Comparison of ENCODE assay signal across 8 cellular contexts in genomic region chr10:90960355-90960814, GRCh38. TPM values are rescaled to one million over a fixed set of nuclear protein-coding genes. Genes with fewer than 3 reads are reported as not detected.
DNase-seq lines count a peak whose midpoint lies in the region; ATAC-seq and TF ChIP-seq lines count a peak whose summit lies in the region.

No MANE protein-coding gene starts in this region.

- TF ChIP-seq CTCF in CD8-positive, alpha-beta T cell (IDR thresholded peaks at IDR 0.05): no peak

- ATAC-seq in activated T-cell treated with anti-CD3 and anti-CD28 coated beads, Interleukin-2, amount 50 U/mL, for 72 hours (replicated peaks in 1 of 2): peak; percentile 75 to 84
- ATAC-seq in HG03378 (IDR thresholded peaks at IDR 0.05; ENCODE audit: unreplicated experiment): peak; percentile 92
- peak; percentile 55 to 78 for ATAC-seq in stimulated activated naive B cell treated with anti-CD40 and anti-IgM and Interleukin-4, amounts not matched to agents 10 μg/mL and 1 μg/mL and 100 μg/mL, for 72 hours (replicated peaks)
- no peak for ATAC-seq in CD8-positive, alpha-beta T cell

- H3K27me3 ChIP-seq in HAP-1 (ENCODE audit: low read depth): no peaks in the 10 kb centered on the region
- H3K27me3 ChIP-seq in CD8-positive, alpha-beta T cell (ENCODE audit: insufficient read depth, low read length): no peaks in the 10 kb centered on the region

- H3K27me3 Mint-ChIP-seq in activated T-cell treated with anti-CD3 and anti-CD28 coated beads, Interleukin-2, amount 50 U/mL, for 72 hours (ENCODE audit: low read depth): no peaks in the 10 kb centered on the region
- no peaks in the 10 kb centered on the region for H3K27me3 Mint-ChIP-seq in stimulated activated naive B cell treated with anti-CD40 and anti-IgM and Interleukin-4, amounts not matched to agents 10 μg/mL and 1 μg/mL and 100 μg/mL, for 72 hours
- H3K27me3 Mint-ChIP-seq in activated CD4-positive, alpha-beta T cell treated with anti-CD3 and anti-CD28 coated beads, Interleukin-2, amount 10 ng/mL, durations not matched to agents 7 days and 5 days: no peaks in the 10 kb centered on the region
- H3K27me3 Mint-ChIP-seq in CD8-positive, alpha-beta T cell (ENCODE audit: low read depth): no peaks in the 10 kb centered on the region

- intact Hi-C loops in CD8-positive, alpha-beta T cell (cut with DNase I, micrococcal nuclease): no loop called here

- no peaks in the 10 kb centered on the region; the same call in 1 of the 2 replicates for H3K9me3 ChIP-seq in HAP-1
- no peaks in the 10 kb centered on the region for H3K9me3 ChIP-seq in CD8-positive, alpha-beta T cell (ENCODE audit: low read length)

- H3K27ac Mint-ChIP-seq in activated T-cell treated with anti-CD3 and anti-CD28 coated beads, Interleukin-2, amount 50 U/mL, for 72 hours: no peak overlapping the region
- H3K27ac Mint-ChIP-seq in stimulated activated naive B cell treated with anti-CD40 and anti-IgM and Interleukin-4, amounts not matched to agents 10 μg/mL and 1 μg/mL and 100 μg/mL, for 72 hours: no peak overlapping the region
- H3K27ac Mint-ChIP-seq in activated CD4-positive, alpha-beta T cell treated with anti-CD3 and anti-CD28 coated beads, Interleukin-2, amount 10 ng/mL, durations not matched to agents 7 days and 5 days: no peak overlapping the region
- H3K27ac Mint-ChIP-seq in CD8-positive, alpha-beta T cell: no peak overlapping the region

- no peaks in the 10 kb centered on the region for H3K36me3 Mint-ChIP-seq in activated T-cell treated with anti-CD3 and anti-CD28 coated beads, Interleukin-2, amount 50 U/mL, for 72 hours (ENCODE audit: insufficient read depth in 2 of 2)
- H3K36me3 Mint-ChIP-seq in stimulated activated naive B cell treated with anti-CD40 and anti-IgM and Interleukin-4, amounts not matched to agents 10 μg/mL and 1 μg/mL and 100 μg/mL, for 72 hours: no peaks in the 10 kb centered on the region
- H3K36me3 Mint-ChIP-seq in activated CD4-positive, alpha-beta T cell treated with anti-CD3 and anti-CD28 coated beads, Interleukin-2, amount 10 ng/mL, durations not matched to agents 7 days and 5 days (ENCODE audit: low read depth): no peaks in the 10 kb centered on the region
- H3K36me3 Mint-ChIP-seq in CD8-positive, alpha-beta T cell: no peaks in the 10 kb centered on the region

- CTCF ChIA-PET in activated CD4-positive, alpha-beta T cell treated with anti-CD3 and anti-CD28 coated beads, Interleukin-2, amount 10 ng/mL, durations not matched to agents 7 days and 5 days (lab: Charles Lee): interaction anchor here (0.7 to 1.2 kb wide), 4 partner anchors 8 to 1161 kb away, joined by 3 to 4 read pairs (median 4); no protein-coding TSS in a partner anchor
- CTCF ChIA-PET in CD8-positive, alpha-beta T cell (lab: Charles Lee): no interaction called here

- POLR2A ChIA-PET in activated CD4-positive, alpha-beta T cell treated with anti-CD3 and anti-CD28 coated beads, Interleukin-2, amount 10 ng/mL, durations not matched to agents 7 days and 5 days (lab: Charles Lee): no interaction called here
- POLR2A ChIA-PET in CD8-positive, alpha-beta T cell (lab: Charles Lee): no interaction called here

- H3K4me3 ChIP-seq in HAP-1: no peak overlapping the region
- H3K4me3 ChIP-seq in CD8-positive, alpha-beta T cell (ENCODE audit: low read depth, low read length): no peak overlapping the region

- no peaks in the 10 kb centered on the region for H3K4me1 ChIP-seq in HAP-1
- H3K4me1 ChIP-seq in CD8-positive, alpha-beta T cell (ENCODE audit: insufficient read depth, low read length): no peaks in the 10 kb centered on the region

- H3K4me3 Mint-ChIP-seq in activated T-cell treated with anti-CD3 and anti-CD28 coated beads, Interleukin-2, amount 50 U/mL, for 72 hours: no peak overlapping the region
- H3K4me3 Mint-ChIP-seq in stimulated activated naive B cell treated with anti-CD40 and anti-IgM and Interleukin-4, amounts not matched to agents 10 μg/mL and 1 μg/mL and 100 μg/mL, for 72 hours: no peak overlapping the region
- no peak overlapping the region for H3K4me3 Mint-ChIP-seq in activated CD4-positive, alpha-beta T cell treated with anti-CD3 and anti-CD28 coated beads, Interleukin-2, amount 10 ng/mL, durations not matched to agents 7 days and 5 days
- no peak overlapping the region for H3K4me3 Mint-ChIP-seq in CD8-positive, alpha-beta T cell

- H3K36me3 ChIP-seq in HAP-1 (replicated peaks): no peaks in the 10 kb centered on the region
- no peaks in the 10 kb centered on the region for H3K36me3 ChIP-seq in CD8-positive, alpha-beta T cell (ENCODE audit: insufficient read depth, low read length)

- in situ Hi-C loops in HAP-1 (cut with MboI; ENCODE audit: low sequenced_read_pairs): no loop called here

- DNase-seq in activated T-cell treated with anti-CD3 and anti-CD28 coated beads, Interleukin-2, amount 50 U/mL, for 72 hours: peak in 1 of 2 donors; percentile 2
- no peak for DNase-seq in activated T-cell treated with anti-CD3 and anti-CD28 coated beads, Interleukin-2, amount 50 U/mL, for 48 hours
- DNase-seq in dermis blood vessel endothelial cell (peak; percentile 65), HAP-1 (ENCODE audit: low spot score in 2 of 2) (no peak)
- DNase-seq in stimulated activated naive B cell treated with anti-CD40 and anti-IgM and Interleukin-4, amounts not matched to agents 10 μg/mL and 1 μg/mL and 100 μg/mL, for 72 hours: no peak
- DNase-seq in activated CD4-positive, alpha-beta T cell treated with anti-CD3 and anti-CD28 coated beads, Interleukin-2, amount 10 ng/mL, durations not matched to agents 7 days and 5 days: no peak
- no peak for DNase-seq in CD8-positive, alpha-beta T cell

- H3K9me3 Mint-ChIP-seq in activated T-cell treated with anti-CD3 and anti-CD28 coated beads, Interleukin-2, amount 50 U/mL, for 72 hours: no peaks in the 10 kb centered on the region
- H3K9me3 Mint-ChIP-seq in stimulated activated naive B cell treated with anti-CD40 and anti-IgM and Interleukin-4, amounts not matched to agents 10 μg/mL and 1 μg/mL and 100 μg/mL, for 72 hours: peaks cover 0 to 4% of the 10 kb centered on the region in 2 donors
- no peaks in the 10 kb centered on the region for H3K9me3 Mint-ChIP-seq in activated CD4-positive, alpha-beta T cell treated with anti-CD3 and anti-CD28 coated beads, Interleukin-2, amount 10 ng/mL, durations not matched to agents 7 days and 5 days
- H3K9me3 Mint-ChIP-seq in CD8-positive, alpha-beta T cell: no peaks in the 10 kb centered on the region

- no peaks in the 10 kb centered on the region for H3K4me1 Mint-ChIP-seq in activated T-cell treated with anti-CD3 and anti-CD28 coated beads, Interleukin-2, amount 50 U/mL, for 72 hours (ENCODE audit: low read depth)
- peaks cover 17 to 18% of the 10 kb centered on the region in 2 donors for H3K4me1 Mint-ChIP-seq in stimulated activated naive B cell treated with anti-CD40 and anti-IgM and Interleukin-4, amounts not matched to agents 10 μg/mL and 1 μg/mL and 100 μg/mL, for 72 hours
- no peaks in the 10 kb centered on the region for H3K4me1 Mint-ChIP-seq in activated CD4-positive, alpha-beta T cell treated with anti-CD3 and anti-CD28 coated beads, Interleukin-2, amount 10 ng/mL, durations not matched to agents 7 days and 5 days
- H3K4me1 Mint-ChIP-seq in CD8-positive, alpha-beta T cell (ENCODE audit: low read depth): no peaks in the 10 kb centered on the region

- H3K27ac ChIP-seq in CD8-positive, alpha-beta T cell (ENCODE audit: low read depth, low read length): no peak overlapping the region

RNA-seq across cellular contexts. Expression of gene ANKRD1, which starts 39.5 kb away (rescaled TPM):
- not detected for total RNA-seq in activated T-cell treated with anti-CD3 and anti-CD28 coated beads, Interleukin-2, amount 50 U/mL, for 72 hours
- total RNA-seq in dermis blood vessel endothelial cell: 441 and 829 TPM in 2 replicates
- total RNA-seq in activated CD4-positive, alpha-beta T cell treated with anti-CD3 and anti-CD28 coated beads, Interleukin-2, amount 10 ng/mL, durations not matched to agents 7 days and 5 days: not detected
- total RNA-seq in CD8-positive, alpha-beta T cell: not detected

Comparison
In these comparisons a context has a peak if more than half of its experiments do, and no peak if none do; other contexts are left out.
1. RNA of gene ANKRD1, which starts 39.5 kb away (total RNA-seq): 441 to 829 TPM in dermis blood vessel endothelial cell; not detected in activated CD4-positive, alpha-beta T cell treated with anti-CD3 and anti-CD28 coated beads, Interleukin-2, amount 10 ng/mL, durations not matched to agents 7 days and 5 days, not detected in activated T-cell treated with anti-CD3 and anti-CD28 coated beads, Interleukin-2, amount 50 U/mL, for 72 hours and not detected in CD8-positive, alpha-beta T cell; every median in the first group is over 100 times any median in the second.